ENCODE assay signal across 8 cellular contexts in genomic region chr19:18488403-18488723, GRCh38. TPM values are rescaled to one million over a fixed set of nuclear protein-coding genes. Genes with fewer than 3 reads are reported as not detected.
DNase-seq lines count a peak whose midpoint lies in the region; ATAC-seq and TF ChIP-seq lines count a peak whose summit lies in the region.

No MANE protein-coding gene starts in this region.

- no peak overlapping the region for H3K18ac ChIP-seq in IMR-90 (ENCODE audit: low read depth, low read length)
- H3K18ac ChIP-seq in mesendoderm (ENCODE audit: low read length) = no peak overlapping the region

- no peak overlapping the region for H3K14ac ChIP-seq in IMR-90 (replicated peaks; ENCODE audit: low read depth, low read length)

- DNase-seq in BE2C = no peak
- no peak for DNase-seq in IMR-90
- peak; percentile 25 for DNase-seq in mesendoderm
- DNase-seq in globus pallidus (ENCODE audit: low spot score) = no peak
- DNase-seq in activated naive CD4-positive, alpha-beta T cell treated with anti-CD3 and anti-CD28 coated beads for 36 hours = no peak

- CTCF ChIA-PET in IMR-90 (lab: Yijun Ruan, JAX) = no interaction called here
- CTCF ChIA-PET in activated naive CD4-positive, alpha-beta T cell treated with anti-CD3 and anti-CD28 coated beads for 36 hours (lab: Charles Lee) = interaction anchor here (0.6 to 1.4 kb wide), 5 partner anchors 8 to 184 kb away, joined by 3 read pairs; no protein-coding TSS in a partner anchor

- WGBS in IMR-90 (ENCODE audit: extremely low coverage in 2 of 2, insufficient read length in 1 of 2), 2 experiments = 79% methylated on average over 6 of the region's 6 CpGs; no CpG with 5 or more reads in 1 of the 2 experiments
- no CpG with 5 or more reads among the region's 6 CpGs for WGBS in mesendoderm (ENCODE audit: extremely low coverage, insufficient coverage, low lambda C conversion rate)

- peaks cover 11% of the 10 kb centered on the region for H3K4me1 ChIP-seq in BE2C
- H3K4me1 ChIP-seq in IMR-90 (ENCODE audit: control insufficient read depth, insufficient read depth, low read length) = peaks cover 29% of the 10 kb centered on the region
- peaks cover 29 to 74% of the 10 kb centered on the region in 2 donors for H3K4me1 ChIP-seq in duodenal mucosa (ENCODE audit: control insufficient read depth in 1 of 2, insufficient read depth in 2 of 2, low read length in 2 of 2)
- H3K4me1 ChIP-seq in mesendoderm (ENCODE audit: control insufficient read depth, low read depth, low read length) = no peaks in the 10 kb centered on the region

- H3K27me3 ChIP-seq in BE2C (no peaks in the 10 kb centered on the region), IMR-90 (ENCODE audit: control insufficient read depth, insufficient read depth, low read length) (no peaks in the 10 kb centered on the region), duodenal mucosa (ENCODE audit: control insufficient read depth in 1 of 2, insufficient read depth in 2 of 2, low read length in 2 of 2) (no peaks in the 10 kb centered on the region), mesendoderm (ENCODE audit: insufficient read depth, low read length, poor library complexity) (no peaks in the 10 kb centered on the region)

- POLR2A ChIA-PET in IMR-90 (lab: Charles Lee; ENCODE audit: unreplicated experiment) = no interaction called here

- no peak overlapping the region for H3K27ac ChIP-seq in IMR-90 (ENCODE audit: insufficient read depth, low read length)
- peak overlapping the region; percentile 24 for H3K27ac ChIP-seq in duodenal mucosa (ENCODE audit: low read depth, low read length)
- H3K27ac ChIP-seq in mesendoderm (ENCODE audit: low read depth, low read length) = no peak overlapping the region

- no peaks in the 10 kb centered on the region for H3K36me3 ChIP-seq in BE2C
- H3K36me3 ChIP-seq in IMR-90 (ENCODE audit: control insufficient read depth, insufficient read depth, low read length) = no peaks in the 10 kb centered on the region
- H3K36me3 ChIP-seq in duodenal mucosa (ENCODE audit: control insufficient read depth in 1 of 2, insufficient read depth in 2 of 2, low read length in 2 of 2) = no peaks in the 10 kb centered on the region
- H3K36me3 ChIP-seq in mesendoderm (ENCODE audit: control insufficient read depth, insufficient read depth, low read length) = no peaks in the 10 kb centered on the region

- H2AK9ac ChIP-seq in IMR-90 (replicated peaks; ENCODE audit: low read depth, low read length, poor library complexity) = peak overlapping the region; percentile 23

- ATAC-seq in IMR-90 (ENCODE audit: low read depth) (peak; percentile 49; the same call in 1 of the 2 replicates), HG02885 (IDR thresholded peaks at IDR 0.05; ENCODE audit: poor library complexity, unreplicated experiment) (no peak), GM19452 (IDR thresholded peaks at IDR 0.05; ENCODE audit: unreplicated experiment) (no peak)

- H4K5ac ChIP-seq in IMR-90 (ENCODE audit: low read depth, low read length) = no peak overlapping the region
- no peak overlapping the region for H4K5ac ChIP-seq in mesendoderm (ENCODE audit: low read length)

- no peak overlapping the region for H2AFZ ChIP-seq in IMR-90 (replicated peaks; ENCODE audit: low read length, poor library complexity)

- TF ChIP-seq POLR2A in IMR-90 (IDR thresholded peaks at IDR 0.05; ENCODE audit: low read depth, low read length) = no peak

- peak; percentile 23; the same call in 1 of the 2 replicates for TF ChIP-seq CTCF in BE2C (IDR thresholded peaks at IDR 0.05; ENCODE audit: low read depth, low read length)
- TF ChIP-seq CTCF in IMR-90 (conservative IDR thresholded peaks at IDR 0.05; ENCODE audit: low read depth, low read length) = peak; percentile 36

- no peaks in the 10 kb centered on the region for H3K27me3 Mint-ChIP-seq in activated naive CD4-positive, alpha-beta T cell treated with anti-CD3 and anti-CD28 coated beads for 36 hours (ENCODE audit: low read depth)

- H3K4ac ChIP-seq in IMR-90 (ENCODE audit: low read depth, low read length) = no peak overlapping the region
- no peak overlapping the region for H3K4ac ChIP-seq in mesendoderm (ENCODE audit: low read depth, low read length)

- peaks cover 27% of the 10 kb centered on the region for H3K4me1 Mint-ChIP-seq in activated naive CD4-positive, alpha-beta T cell treated with anti-CD3 and anti-CD28 coated beads for 36 hours (ENCODE audit: low read depth)

- no peak overlapping the region for H4K8ac ChIP-seq in IMR-90 (ENCODE audit: low read depth in 2 of 2, low read length in 2 of 2)
- H4K8ac ChIP-seq in mesendoderm (ENCODE audit: low read depth, low read length) = no peak overlapping the region

- H4K20me1 ChIP-seq in IMR-90 (ENCODE audit: insufficient read depth, low read length) = peaks cover 95% of the 10 kb centered on the region

- 0 out of 2 replicates have a peak, but pooled peaks have one; percentile 15 for TF ChIP-seq RAD21 in IMR-90 (IDR thresholded peaks at IDR 0.05; ENCODE audit: low read length)

- H3K9me1 ChIP-seq in IMR-90 (ENCODE audit: insufficient read depth, low read length) = peaks cover 39% of the 10 kb centered on the region

- H3K4me3 Mint-ChIP-seq in activated naive CD4-positive, alpha-beta T cell treated with anti-CD3 and anti-CD28 coated beads for 36 hours = no peak overlapping the region

- dilution Hi-C loops in IMR-90 (cut with HindIII; ENCODE audit: low sequenced_read_pairs, unreplicated experiment) = no loop called here

- intact Hi-C loops in IMR-90 (cut with micrococcal nuclease) = no loop called here
- intact Hi-C loops in activated naive CD4-positive, alpha-beta T cell treated with anti-CD3 and anti-CD28 coated beads for 36 hours (cut with micrococcal nuclease) = no loop called here

- H4K91ac ChIP-seq in IMR-90 (ENCODE audit: insufficient read depth, low read depth, low read length) = no peak overlapping the region

- H3K9me3 Mint-ChIP-seq in activated naive CD4-positive, alpha-beta T cell treated with anti-CD3 and anti-CD28 coated beads for 36 hours = no peaks in the 10 kb centered on the region

- H2BK120ac ChIP-seq in IMR-90 (ENCODE audit: low read depth, low read length) (no peak overlapping the region), mesendoderm (ENCODE audit: low read depth, low read length) (no peak overlapping the region)

- H3K79me2 ChIP-seq in mesendoderm (ENCODE audit: control insufficient read depth, insufficient read depth, low read length) = peaks cover 11% of the 10 kb centered on the region

- H3K4me3 ChIP-seq in BE2C (ENCODE audit: low read depth, low read length) = no peak overlapping the region
- no peak overlapping the region for H3K4me3 ChIP-seq in IMR-90 (ENCODE audit: insufficient read depth, low read depth, low read length)
- no peak overlapping the region for H3K4me3 ChIP-seq in duodenal mucosa (ENCODE audit: low read depth in 1 of 2, low read length in 2 of 2)
- H3K4me3 ChIP-seq in mesendoderm (ENCODE audit: low read length) = no peak overlapping the region

- H3K79me1 ChIP-seq in IMR-90 (ENCODE audit: low read depth in 1 of 2, low read length in 2 of 2) (peaks cover 39 to 99% of the 10 kb centered on the region in 2 experiments), mesendoderm (ENCODE audit: low read length) (peaks cover 32% of the 10 kb centered on the region)

- BruUV-seq in IMR-90 (replicated peaks; lab: Mats Ljungman, UMichigan) = no TSS peak

- in situ Hi-C loops in IMR-90 (cut with MboI; ENCODE audit: low sequenced_read_pairs) = no loop called here

- H3K9ac ChIP-seq in IMR-90 (ENCODE audit: low read depth, low read length) (no peak overlapping the region), duodenal mucosa (ENCODE audit: low read depth in 1 of 2, low read length in 2 of 2) (no peak overlapping the region), mesendoderm (ENCODE audit: low read length) (no peak overlapping the region)

- no peak overlapping the region for H2BK20ac ChIP-seq in IMR-90 (ENCODE audit: low read depth, low read length)

- no peak overlapping the region for H3K27ac Mint-ChIP-seq in activated naive CD4-positive, alpha-beta T cell treated with anti-CD3 and anti-CD28 coated beads for 36 hours

- H3K36me3 Mint-ChIP-seq in activated naive CD4-positive, alpha-beta T cell treated with anti-CD3 and anti-CD28 coated beads for 36 hours (ENCODE audit: low read depth) = peaks cover 2% of the 10 kb centered on the region

- H2BK15ac ChIP-seq in IMR-90 (ENCODE audit: low read depth, low read length) = no peak overlapping the region
- H2BK15ac ChIP-seq in mesendoderm (replicated peaks; ENCODE audit: low read depth) = no peak overlapping the region

- H2BK5ac ChIP-seq in IMR-90 (ENCODE audit: low read depth, low read length, poor library complexity, severe bottlenecking) (no peak overlapping the region), mesendoderm (ENCODE audit: low read length) (no peak overlapping the region)

- no peak overlapping the region for H3K23ac ChIP-seq in IMR-90 (ENCODE audit: low read depth, low read length)
- H3K23ac ChIP-seq in mesendoderm (ENCODE audit: low read length) = no peak overlapping the region

- H3K4me2 ChIP-seq in IMR-90 (ENCODE audit: low read depth, low read length) = no peak overlapping the region
- H3K4me2 ChIP-seq in mesendoderm (ENCODE audit: low read length) = no peak overlapping the region

- H3K9me3 ChIP-seq in BE2C (no peaks in the 10 kb centered on the region), IMR-90 (ENCODE audit: control insufficient read depth, insufficient read depth, low read length) (no peaks in the 10 kb centered on the region), duodenal mucosa (ENCODE audit: control insufficient read depth in 1 of 2, low read length in 2 of 2) (no peaks in the 10 kb centered on the region)

- H3K56ac ChIP-seq in IMR-90 (ENCODE audit: extremely low read depth, insufficient read depth, low read length) (no peak overlapping the region), mesendoderm (ENCODE audit: low read length) (no peak overlapping the region)

- H2AK5ac ChIP-seq in IMR-90 (ENCODE audit: low read depth, low read length) (no peak overlapping the region), mesendoderm (ENCODE audit: low read length) (no peak overlapping the region)

RNA-seq across cellular contexts. Expression of gene ELL, which starts 33.5 kb away (rescaled TPM):
- 25.9 TPM for polyA plus RNA-seq in BE2C (2012; ENCODE audit: insufficient read depth, insufficient read length, low read depth)
- total RNA-seq in IMR-90 (2012; rRNA removed) = 6.3 and 6.7 TPM in 2 replicates
- polyA plus RNA-seq in IMR-90 (2012; rRNA removed) = 13.1 and 15.0 TPM in 2 replicates
- 6.3 and 15.8 TPM in 2 replicates for polyA plus RNA-seq in IMR-90 (2012; cell fraction: cytosol; rRNA removed)
- polyA plus RNA-seq in IMR-90 (2012; cell fraction: nucleus; rRNA removed; ENCODE audit: low replicate concordance) = 23.8 and 42.6 TPM in 2 replicates
- polyA plus RNA-seq in mesendoderm (2013, experiment 1 of 2) = 9.6 TPM
- 9.3 TPM for polyA plus RNA-seq in mesendoderm (2013, experiment 2 of 2)
- total RNA-seq in activated naive CD4-positive, alpha-beta T cell treated with anti-CD3 and anti-CD28 coated beads for 36 hours = 10 to 100 TPM; 14.1 TPM

RNA-seq across cellular contexts. Expression of gene ISYNA1, which starts 50.4 kb away (rescaled TPM):
- 156 TPM for polyA plus RNA-seq in BE2C (2012; ENCODE audit: insufficient read depth, insufficient read length, low read depth)
- total RNA-seq in IMR-90 (2012; rRNA removed) = 3.4 and 3.9 TPM in 2 replicates
- 24.7 and 29.4 TPM in 2 replicates for polyA plus RNA-seq in IMR-90 (2012; rRNA removed)
- polyA plus RNA-seq in IMR-90 (2012; cell fraction: cytosol; rRNA removed) = 12.2 and 29.5 TPM in 2 replicates
- 118 and 248 TPM in 2 replicates for polyA plus RNA-seq in IMR-90 (2012; cell fraction: nucleus; rRNA removed; ENCODE audit: low replicate concordance)
- polyA plus RNA-seq in mesendoderm (2013, experiment 1 of 2) = 76.6 TPM
- polyA plus RNA-seq in mesendoderm (2013, experiment 2 of 2) = 79.2 TPM
- total RNA-seq in activated naive CD4-positive, alpha-beta T cell treated with anti-CD3 and anti-CD28 coated beads for 36 hours = 10 to 100 TPM; 12.3 to 14.3 TPM

RNA-seq across cellular contexts. Expression of gene FKBP8, which starts 55.0 kb away (rescaled TPM):
- polyA plus RNA-seq in BE2C (2012; ENCODE audit: insufficient read depth, insufficient read length, low read depth) = 511 TPM
- 134 and 153 TPM in 2 replicates for total RNA-seq in IMR-90 (2012; rRNA removed)
- polyA plus RNA-seq in IMR-90 (2012; rRNA removed) = 289 and 312 TPM in 2 replicates
- 290 and 383 TPM in 2 replicates for polyA plus RNA-seq in IMR-90 (2012; cell fraction: cytosol; rRNA removed)
- 283 and 393 TPM in 2 replicates for polyA plus RNA-seq in IMR-90 (2012; cell fraction: nucleus; rRNA removed; ENCODE audit: low replicate concordance)
- polyA plus RNA-seq in mesendoderm (2013, experiment 1 of 2) = 132 TPM
- polyA plus RNA-seq in mesendoderm (2013, experiment 2 of 2) = 131 TPM
- total RNA-seq in activated naive CD4-positive, alpha-beta T cell treated with anti-CD3 and anti-CD28 coated beads for 36 hours = 100 to 1,000 TPM; 161 to 163 TPM
